In the genomic region with DNA sequence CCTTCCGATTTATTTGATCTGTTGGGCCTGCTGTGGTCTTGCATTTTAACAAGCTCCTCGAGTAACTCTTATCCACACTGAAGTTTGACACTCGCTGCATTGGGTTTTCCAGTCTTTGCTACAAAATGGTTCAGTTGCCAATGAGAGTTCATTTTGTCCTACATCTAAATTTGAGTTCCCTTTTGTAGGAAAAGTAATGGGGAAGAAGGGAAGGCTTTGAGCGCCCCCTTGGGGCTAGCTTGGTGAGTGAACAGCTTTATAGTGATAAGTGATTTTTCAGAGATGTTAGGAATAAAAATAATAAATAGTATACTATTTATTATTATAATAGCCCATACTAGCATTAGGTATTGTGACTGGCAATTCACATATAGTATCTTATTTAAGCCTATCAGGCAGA, we compare ENCODE assay signal across 8 cellular contexts.
DNase-seq lines count a peak whose midpoint lies in the region; ATAC-seq and TF ChIP-seq lines count a peak whose summit lies in the region.

No MANE protein-coding gene starts in this region.

- H3K27ac ChIP-seq in parathyroid adenoma (no peak overlapping the region), vagina (no peak overlapping the region)

- H3K9me3 ChIP-seq in parathyroid adenoma (ENCODE audit: control insufficient read depth, low read length) (no peaks in the 10 kb centered on the region), vagina (no peaks in the 10 kb centered on the region)

- no peaks in the 10 kb centered on the region for H3K79me2 ChIP-seq in parathyroid adenoma

- peak; percentile 90 for TF ChIP-seq CTCF in HFFc6 (IDR thresholded peaks at IDR 0.05)
- TF ChIP-seq CTCF in parathyroid adenoma (IDR thresholded peaks at IDR 0.05) = peak; percentile 6
- TF ChIP-seq CTCF in vagina (IDR thresholded peaks at IDR 0.05) = peak; percentile 33 to 50 (median 44)

- H3K4me1 Mint-ChIP-seq in HFFc6 (ENCODE audit: low read depth) = peaks cover 18% of the 10 kb centered on the region

- no peak overlapping the region for H3K27ac Mint-ChIP-seq in HFFc6

- no peak for ATAC-seq in HG02623 (IDR thresholded peaks at IDR 0.05; ENCODE audit: unreplicated experiment)

- no peaks in the 10 kb centered on the region for H3K36me3 Mint-ChIP-seq in HFFc6 (ENCODE audit: low read depth)

- no peak overlapping the region for H2AFZ ChIP-seq in parathyroid adenoma

- TF ChIP-seq POLR2A in vagina (IDR thresholded peaks at IDR 0.05) = no peak

- no peaks in the 10 kb centered on the region; the same call in 1 of the 2 replicates for H3K27me3 Mint-ChIP-seq in HFFc6 (ENCODE audit: insufficient read depth)

- H3K36me3 ChIP-seq in parathyroid adenoma (ENCODE audit: control insufficient read depth, insufficient read depth, low read length) = no peaks in the 10 kb centered on the region
- H3K36me3 ChIP-seq in vagina = no peaks in the 10 kb centered on the region

- DNase-seq in AML-193 (lab: John Stamatoyannopoulos, UW) (peak; percentile 60 to 76), HFFc6 (peak; percentile 45), OCI-M1 (lab: John Stamatoyannopoulos, UW) (peak; percentile 87), foreskin melanocyte (peak; percentile 48), vagina (ENCODE audit: extremely low spot score in 2 of 2) (no peak)
- peak; percentile 35 for DNase-seq in activated T-helper 9 cell treated with anti-CD3 and anti-CD28 coated beads, Interleukin-2, amount 50 U/mL, for 16 hours (ENCODE audit: low read depth)

- no peak overlapping the region for H3K4me3 ChIP-seq in parathyroid adenoma (ENCODE audit: low read depth, low read length)
- H3K4me3 ChIP-seq in vagina = no peak overlapping the region

- H3K4me3 Mint-ChIP-seq in HFFc6 = no peak overlapping the region

- no peak overlapping the region for H3K9ac ChIP-seq in parathyroid adenoma

- no peak overlapping the region for H3K4me2 ChIP-seq in parathyroid adenoma (ENCODE audit: low read length)

- no peaks in the 10 kb centered on the region for H3K9me3 Mint-ChIP-seq in HFFc6

- H3K4me1 ChIP-seq in parathyroid adenoma = no peaks in the 10 kb centered on the region
- peaks cover 6% of the 10 kb centered on the region for H3K4me1 ChIP-seq in vagina

- intact Hi-C loops in vagina (cut with DNase I) = no loop called here

- no peaks in the 10 kb centered on the region for H3K27me3 ChIP-seq in parathyroid adenoma (ENCODE audit: control insufficient read depth, insufficient read depth, low read length)
- H3K27me3 ChIP-seq in vagina = no peaks in the 10 kb centered on the region

Comparison
In these comparisons a context has a peak if more than half of its experiments do, and no peak if none do; other contexts are left out.
1. DNase-seq: peak in AML-193 (2 of 2), HFFc6 (single experiment), OCI-M1 (single experiment), activated T-helper 9 cell treated with anti-CD3 and anti-CD28 coated beads, Interleukin-2, amount 50 U/mL, for 16 hours (single experiment) and foreskin melanocyte (single experiment); none in vagina (0 of 2).
2. CTCF ChIP-seq: peak in every context shown above with its lines; median percentile 90 in HFFc6; 44 in vagina; 6 in parathyroid adenoma.